In the genomic region with DNA sequence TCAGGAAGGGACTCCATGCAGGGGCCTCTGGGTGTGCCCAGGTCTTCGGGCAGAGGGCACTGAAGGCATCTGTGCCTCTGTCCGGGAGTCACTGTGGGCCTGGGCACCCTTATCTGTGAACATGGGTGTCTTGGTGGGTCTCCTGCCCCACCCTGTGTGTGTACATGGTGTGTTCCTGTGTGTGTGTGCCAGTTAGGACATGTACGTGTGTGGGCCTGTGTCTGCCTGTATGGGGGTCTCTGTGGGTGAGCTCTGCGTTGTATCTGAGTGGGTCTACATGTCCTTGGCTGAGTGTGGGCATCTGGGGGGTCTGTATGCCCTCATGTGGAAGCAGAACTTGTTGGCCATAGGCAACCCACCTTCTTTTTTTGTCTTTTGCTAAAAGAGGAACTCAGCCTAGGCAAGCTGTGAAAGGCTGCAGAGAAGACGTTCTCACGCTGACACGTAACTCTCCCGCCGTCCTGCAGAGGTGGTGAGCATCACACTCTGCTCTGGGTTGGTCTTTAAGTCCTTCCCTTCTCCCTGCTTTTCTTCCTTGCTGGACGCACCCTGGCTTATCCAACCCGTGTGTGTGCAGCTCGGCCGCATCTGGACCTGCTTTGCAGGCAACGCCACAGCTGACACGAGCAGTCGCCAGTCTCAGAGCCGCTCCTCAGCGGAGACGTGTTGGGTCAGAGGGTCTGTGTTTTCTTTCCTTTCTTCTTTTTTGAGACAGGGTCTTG, we compare ENCODE assay signal across 14 cellular contexts. TPM values are rescaled to one million over a fixed set of nuclear protein-coding genes. Genes with fewer than 3 reads are reported as not detected.
DNase-seq lines count a peak whose midpoint lies in the region; ATAC-seq and TF ChIP-seq lines count a peak whose summit lies in the region.
"Had no signal": no experiment of that assay in that cellular context is flagged by ENCODE, and none has a peak within 500 bp of the region (broad histone marks: within the 10 kb centered on the region; RNA-seq: fewer than 3 reads in every experiment).

No MANE protein-coding gene starts in this region.

- H3K36me3 ChIP-seq in RWPE2 (ENCODE audit: low read depth), result no peaks in the 10 kb centered on the region
- H3K36me3 ChIP-seq in transverse colon, result no peaks in the 10 kb centered on the region
- no peaks in the 10 kb centered on the region for H3K36me3 ChIP-seq in stomach
- H3K36me3 ChIP-seq: esophagus muscularis mucosa, pancreas had no signal

- intact Hi-C loops in right cardiac atrium (cut with DNase I) (no loop called here), transverse colon (cut with DNase I; ENCODE audit: low total_unique reads) (no loop called here), stomach (cut with DNase I; ENCODE audit: low total_unique reads) (no loop called here)

- H3K9me3 ChIP-seq in RWPE2 (ENCODE audit: severe bottlenecking), result no peaks in the 10 kb centered on the region
- H3K9me3 ChIP-seq in right cardiac atrium (ENCODE audit: control insufficient read depth, low read length), result no peaks in the 10 kb centered on the region
- no peaks in the 10 kb centered on the region for H3K9me3 ChIP-seq in transverse colon
- no peaks in the 10 kb centered on the region for H3K9me3 ChIP-seq in stomach
- H3K9me3 ChIP-seq: esophagus muscularis mucosa, pancreas had no signal

- no peaks in the 10 kb centered on the region for H3K9me3 Mint-ChIP-seq in activated naive CD8-positive, alpha-beta T cell treated with anti-CD3 and anti-CD28 coated beads, Interleukin-2, amount 10 ng/mL, durations not matched to agents 7 days and 5 days
- no peaks in the 10 kb centered on the region for H3K9me3 Mint-ChIP-seq in activated naive CD8-positive, alpha-beta T cell treated with anti-CD3 and anti-CD28 coated beads for 36 hours

- H3K4me3 ChIP-seq in RWPE2 (ENCODE audit: severe bottlenecking), result no peak overlapping the region
- H3K4me3 ChIP-seq in right cardiac atrium (ENCODE audit: low read length), result no peak overlapping the region
- H3K4me3 ChIP-seq in transverse colon, result no peak overlapping the region
- H3K4me3 ChIP-seq in stomach, result no peak overlapping the region
- H3K4me3 ChIP-seq: esophagus muscularis mucosa, pancreas had no signal

- no peak for DNase-seq in activated naive CD8-positive, alpha-beta T cell treated with anti-CD3 and anti-CD28 coated beads, Interleukin-2, amount 10 ng/mL, durations not matched to agents 7 days and 5 days
- DNase-seq in activated naive CD8-positive, alpha-beta T cell treated with anti-CD3 and anti-CD28 coated beads for 36 hours, result no peak
- DNase-seq in RWPE2 (ENCODE audit: low spot score) (peak; percentile 83), right cardiac atrium (peak; percentile 9 to 37 (median 30)), transverse colon (peak; percentile 6), stomach (no peak), inferior parietal cortex (ENCODE audit: extremely low spot score) (no peak)
- DNase-seq: SHP77 treated with DMSO at 0.1 percent for 48 hours had no signal

- H3K27me3 ChIP-seq in RWPE2 (ENCODE audit: insufficient read depth, poor library complexity, severe bottlenecking), result peaks cover 17% of the 10 kb centered on the region
- no peaks in the 10 kb centered on the region for H3K27me3 ChIP-seq in right cardiac atrium (ENCODE audit: control insufficient read depth, insufficient read depth)
- H3K27me3 ChIP-seq in transverse colon, result peaks cover 15% of the 10 kb centered on the region
- peaks cover 0 to 60% (median 14%) of the 10 kb centered on the region in 3 donors for H3K27me3 ChIP-seq in stomach
- H3K27me3 ChIP-seq: pancreas had no signal

- no peak for TF ChIP-seq CTCF in RWPE2 (IDR thresholded peaks at IDR 0.05; ENCODE audit: poor library complexity, severe bottlenecking)
- TF ChIP-seq CTCF in transverse colon (IDR thresholded peaks at IDR 0.05), result no peak
- TF ChIP-seq CTCF in stomach (IDR thresholded peaks at IDR 0.05), result no peak

- TF ChIP-seq POLR2A in transverse colon (IDR thresholded peaks at IDR 0.05) (no peak), stomach (IDR thresholded peaks at IDR 0.05) (no peak)

- no peak overlapping the region for H3K27ac Mint-ChIP-seq in activated naive CD8-positive, alpha-beta T cell treated with anti-CD3 and anti-CD28 coated beads, Interleukin-2, amount 10 ng/mL, durations not matched to agents 7 days and 5 days
- no peak overlapping the region for H3K27ac Mint-ChIP-seq in activated naive CD8-positive, alpha-beta T cell treated with anti-CD3 and anti-CD28 coated beads for 36 hours

- in situ Hi-C loops in transverse colon (cut with MboI; ENCODE audit: low pct_ligation_motif_present in 1 of 4, low pct_unique_long_range_greater_than_20kb in 1 of 4, low sequenced_read_pairs in 3 of 4), result no loop called here

- 61% methylated on average over 19 of the region's 19 CpGs for whole genome bisulfite sequencing in right cardiac atrium
- WGBS in transverse colon (ENCODE audit: low coverage in 1 of 2), 2 donors, result 73% methylated on average over 3 to 18 of the region's 19 CpGs
- WGBS in stomach, 5 donors, result 45 to 65% (median 51%) methylated on average over 17 to 19 of the region's 19 CpGs

- H3K27ac ChIP-seq in RWPE2 (ENCODE audit: poor library complexity, severe bottlenecking) (no peak overlapping the region), right cardiac atrium (ENCODE audit: low read length) (no peak overlapping the region), transverse colon (no peak overlapping the region), stomach (no peak overlapping the region)
- H3K27ac ChIP-seq: esophagus muscularis mucosa, pancreas had no signal

- peaks cover 11% of the 10 kb centered on the region for H3K27me3 Mint-ChIP-seq in activated naive CD8-positive, alpha-beta T cell treated with anti-CD3 and anti-CD28 coated beads, Interleukin-2, amount 10 ng/mL, durations not matched to agents 7 days and 5 days
- H3K27me3 Mint-ChIP-seq in activated naive CD8-positive, alpha-beta T cell treated with anti-CD3 and anti-CD28 coated beads for 36 hours, result peaks cover 12% of the 10 kb centered on the region

- ATAC-seq in activated naive CD8-positive, alpha-beta T cell treated with anti-CD3 and anti-CD28 coated beads, Interleukin-2, amount 10 ng/mL, durations not matched to agents 7 days and 5 days (ENCODE audit: low read depth), result peak; percentile 13
- no peak for ATAC-seq in RWPE2 (ENCODE audit: low read depth)
- no peak for ATAC-seq in right cardiac atrium
- ATAC-seq in HG03565 (IDR thresholded peaks at IDR 0.05; ENCODE audit: unreplicated experiment), result no peak
- ATAC-seq: pancreas had no signal

- POLR2A ChIA-PET in activated naive CD8-positive, alpha-beta T cell treated with anti-CD3 and anti-CD28 coated beads, Interleukin-2, amount 10 ng/mL, durations not matched to agents 7 days and 5 days (lab: Charles Lee), result no interaction called here

- H3K36me3 Mint-ChIP-seq in activated naive CD8-positive, alpha-beta T cell treated with anti-CD3 and anti-CD28 coated beads, Interleukin-2, amount 10 ng/mL, durations not matched to agents 7 days and 5 days, result no peaks in the 10 kb centered on the region
- no peaks in the 10 kb centered on the region for H3K36me3 Mint-ChIP-seq in activated naive CD8-positive, alpha-beta T cell treated with anti-CD3 and anti-CD28 coated beads for 36 hours

- no peaks in the 10 kb centered on the region for H3K4me1 Mint-ChIP-seq in activated naive CD8-positive, alpha-beta T cell treated with anti-CD3 and anti-CD28 coated beads, Interleukin-2, amount 10 ng/mL, durations not matched to agents 7 days and 5 days
- no peaks in the 10 kb centered on the region for H3K4me1 Mint-ChIP-seq in activated naive CD8-positive, alpha-beta T cell treated with anti-CD3 and anti-CD28 coated beads for 36 hours

- H3K4me1 ChIP-seq in RWPE2 (ENCODE audit: insufficient read depth, poor library complexity, severe bottlenecking) (no peaks in the 10 kb centered on the region), right cardiac atrium (ENCODE audit: control insufficient read depth, insufficient read depth, low read length) (no peaks in the 10 kb centered on the region), transverse colon (no peaks in the 10 kb centered on the region), stomach (no peaks in the 10 kb centered on the region)
- H3K4me1 ChIP-seq: esophagus muscularis mucosa, pancreas had no signal

- TF ChIP-seq EP300 in transverse colon (IDR thresholded peaks at IDR 0.05; ENCODE audit: low read depth), result no peak
- no peak for TF ChIP-seq EP300 in stomach (IDR thresholded peaks at IDR 0.05)

- no peak overlapping the region for H3K4me3 Mint-ChIP-seq in activated naive CD8-positive, alpha-beta T cell treated with anti-CD3 and anti-CD28 coated beads, Interleukin-2, amount 10 ng/mL, durations not matched to agents 7 days and 5 days
- no peak overlapping the region for H3K4me3 Mint-ChIP-seq in activated naive CD8-positive, alpha-beta T cell treated with anti-CD3 and anti-CD28 coated beads for 36 hours

RNA-seq across cellular contexts. Expression of a gene that starts 0.5 kb away (rescaled TPM):
- total RNA-seq in activated naive CD8-positive, alpha-beta T cell treated with anti-CD3 and anti-CD28 coated beads, Interleukin-2, amount 10 ng/mL, durations not matched to agents 7 days and 5 days, result not detected
- total RNA-seq in activated naive CD8-positive, alpha-beta T cell treated with anti-CD3 and anti-CD28 coated beads for 36 hours, result not detected
- total RNA-seq in right cardiac atrium (not detected), transverse colon (not detected), stomach (not detected)
- polyA plus RNA-seq in right cardiac atrium (not detected), stomach (not detected)
- total RNA-seq: bronchial epithelial cell, esophagus muscularis mucosa, HT-29, pancreas, urinary bladder had no signal
- polyA plus RNA-seq: pancreas, urinary bladder had no signal

RNA-seq across cellular contexts. Expression of a gene that starts 23.7 kb away (rescaled TPM):
- total RNA-seq in activated naive CD8-positive, alpha-beta T cell treated with anti-CD3 and anti-CD28 coated beads, Interleukin-2, amount 10 ng/mL, durations not matched to agents 7 days and 5 days, result 1 to 10 TPM in 1 of 2 experiments, under 1 TPM in 1; 0.57 to 1.1 TPM
- under 1 TPM; 0.47 to 0.50 TPM for total RNA-seq in activated naive CD8-positive, alpha-beta T cell treated with anti-CD3 and anti-CD28 coated beads for 36 hours
- total RNA-seq in right cardiac atrium (under 1 TPM in 3 of 4 donors, not detected in 1; 0.29 to 0.65 (median 0.50) TPM), transverse colon (not detected), stomach (not detected)
- polyA plus RNA-seq in right cardiac atrium (0.41 TPM), stomach (under 1 TPM in 1 of 3 donors, not detected in 2; 0.23 TPM)
- total RNA-seq: bronchial epithelial cell, esophagus muscularis mucosa, HT-29, urinary bladder had no signal
- polyA plus RNA-seq: pancreas had no signal

RNA-seq across cellular contexts. Expression of a gene that starts 28.0 kb away (rescaled TPM):
- total RNA-seq in activated naive CD8-positive, alpha-beta T cell treated with anti-CD3 and anti-CD28 coated beads, Interleukin-2, amount 10 ng/mL, durations not matched to agents 7 days and 5 days, result 1 to 10 TPM; 1.8 to 2.6 TPM
- under 1 TPM; 0.16 to 0.25 TPM for total RNA-seq in activated naive CD8-positive, alpha-beta T cell treated with anti-CD3 and anti-CD28 coated beads for 36 hours
- total RNA-seq in right cardiac atrium (1 to 10 TPM in 2 of 4 donors, under 1 TPM in 2; 0.50 to 1.3 (median 1.1) TPM), transverse colon (under 1 TPM in 2 of 4 donors, not detected in 2; 0.14 to 0.32 TPM), stomach (1 to 10 TPM in 1 of 5 donors, under 1 TPM in 1, not detected in 3; 0.55 to 4.7 TPM)
- polyA plus RNA-seq in right cardiac atrium (0.81 TPM), stomach (under 1 TPM in 2 of 3 donors, not detected in 1; 0.18 to 0.25 TPM)

RNA-seq across cellular contexts. Expression of a gene that starts 28.6 kb away (rescaled TPM):
- 100 to 1,000 TPM in 1 of 2 experiments, 10 to 100 TPM in 1; 95.1 to 106 TPM for total RNA-seq in activated naive CD8-positive, alpha-beta T cell treated with anti-CD3 and anti-CD28 coated beads, Interleukin-2, amount 10 ng/mL, durations not matched to agents 7 days and 5 days
- total RNA-seq in activated naive CD8-positive, alpha-beta T cell treated with anti-CD3 and anti-CD28 coated beads for 36 hours, result 10 to 100 TPM; 26.4 to 31.8 TPM
- 1 to 10 TPM; 6.3 to 9.1 (median 8.3) TPM for total RNA-seq in right cardiac atrium
- 5.8 TPM for polyA plus RNA-seq in right cardiac atrium
- total RNA-seq in transverse colon, result 10 to 100 TPM in 2 of 4 donors, 1 to 10 TPM in 1, not detected in 1; 5.5 to 37.4 (median 10.8) TPM
- total RNA-seq in stomach, result 10 to 100 TPM in 1 of 5 donors, 1 to 10 TPM in 1, not detected in 3; 3.1 to 10.1 TPM
- 10 to 100 TPM in 2 of 3 donors, 1 to 10 TPM in 1; 8.1 to 17.2 (median 13.1) TPM for polyA plus RNA-seq in stomach

RNA-seq across cellular contexts. Expression of a gene that starts 44.9 kb away (rescaled TPM):
- 10 to 100 TPM; 65.3 to 74.9 TPM for total RNA-seq in activated naive CD8-positive, alpha-beta T cell treated with anti-CD3 and anti-CD28 coated beads, Interleukin-2, amount 10 ng/mL, durations not matched to agents 7 days and 5 days
- total RNA-seq in activated naive CD8-positive, alpha-beta T cell treated with anti-CD3 and anti-CD28 coated beads for 36 hours, result 10 to 100 TPM; 37.8 to 38.6 TPM
- total RNA-seq in right cardiac atrium, result 10 to 100 TPM; 46.3 to 52.0 (median 50.0) TPM
- 38.3 TPM for polyA plus RNA-seq in right cardiac atrium
- 10 to 100 TPM in 3 of 4 donors, 1 to 10 TPM in 1; 5.6 to 94.3 (median 14.8) TPM for total RNA-seq in transverse colon
- 10 to 100 TPM in 4 of 5 donors, 1 to 10 TPM in 1; 3.1 to 30.7 (median 22.8) TPM for total RNA-seq in stomach
- 10 to 100 TPM; 21.0 to 35.5 (median 30.4) TPM for polyA plus RNA-seq in stomach

Comparison
In these comparisons a context has a peak if more than half of its experiments do, and no peak if none do; other contexts are left out.
1. DNase-seq: peak in RWPE2 (single experiment), right cardiac atrium (3 of 3) and transverse colon (single experiment); none in activated naive CD8-positive, alpha-beta T cell treated with anti-CD3 and anti-CD28 coated beads, Interleukin-2, amount 10 ng/mL, durations not matched to agents 7 days and 5 days (single experiment), activated naive CD8-positive, alpha-beta T cell treated with anti-CD3 and anti-CD28 coated beads for 36 hours (single experiment), stomach (single experiment) and inferior parietal cortex (single experiment).